In the genomic region with DNA sequence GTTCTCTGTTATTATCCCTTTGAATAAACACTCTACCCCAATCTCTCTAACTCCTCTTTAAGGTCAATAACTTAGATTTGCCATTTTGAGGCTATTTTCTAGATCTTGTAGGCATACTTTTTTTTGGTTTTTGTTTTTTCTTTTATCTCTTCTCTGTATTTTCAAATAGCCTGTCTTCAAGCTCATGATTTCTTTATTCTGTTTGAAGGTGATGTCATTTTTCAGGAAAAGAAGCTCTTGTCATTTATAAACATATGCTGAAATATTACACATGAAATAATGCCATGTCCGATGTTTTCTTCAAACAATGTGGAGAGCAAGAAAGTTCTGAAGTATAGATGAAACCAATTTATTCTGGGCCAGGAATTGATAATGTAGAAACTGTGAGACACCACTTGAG, we compare ENCODE assay signal across 36 cellular contexts. TPM values are rescaled to one million over a fixed set of nuclear protein-coding genes. Genes with fewer than 3 reads are reported as not detected.
"Had no signal": no experiment of that assay in that cellular context is flagged by ENCODE, and none has a peak within 500 bp of the region (broad histone marks: within the 10 kb centered on the region; RNA-seq: fewer than 3 reads in every experiment).

No MANE protein-coding gene starts in this region.

- H3K4me3 ChIP-seq: MG63 had no signal

- H3K9me3 ChIP-seq: MG63 had no signal

- DNase-seq: Karpas-422, Kasumi-1, MG63, MM.1S, MV-4-11, NCI-H1048, NCI-H1092, NCI-H1092 treated with DMSO at 0.1 percent for 48 hours, NCI-H1105, NCI-H1105 treated with DMSO at 0.1 percent for 48 hours, NCI-H1417, NCI-H1417 treated with DMSO at 0.1 percent for 48 hours, NCI-H1436, NCI-H1436 treated with DMSO at 0.1 percent for 48 hours, NCI-H146, NCI-H1694, NCI-H1694 treated with DMSO at 0.1 percent for 48 hours, NCI-H187, NCI-H187 treated with DMSO at 0.1 percent for 48 hours, NCI-H1930, NCI-H2029, NCI-H2029 treated with DMSO at 0.1 percent for 48 hours, NCI-H2081, NCI-H2081 treated with DMSO at 0.1 percent for 48 hours, NCI-H2107, NCI-H2171, NCI-H2171 treated with DMSO at 0.1 percent for 48 hours, NCI-H2227 treated with DMSO at 0.1 percent for 48 hours, NCI-H226, NCI-H345, NCI-H446, NCI-H446 treated with DMSO at 0.1 percent for 48 hours, NCI-H510A, NCI-H510A treated with DMSO at 0.1 percent for 48 hours, NCI-H524 had no signal

- H3K27me3 ChIP-seq: MG63 had no signal

- H3K36me3 ChIP-seq: MG63 had no signal

RNA-seq across cellular contexts. Expression of a gene that starts 57.5 kb away (rescaled TPM):
- total RNA-seq: MCF 10A had no signal
